In the genomic region with DNA sequence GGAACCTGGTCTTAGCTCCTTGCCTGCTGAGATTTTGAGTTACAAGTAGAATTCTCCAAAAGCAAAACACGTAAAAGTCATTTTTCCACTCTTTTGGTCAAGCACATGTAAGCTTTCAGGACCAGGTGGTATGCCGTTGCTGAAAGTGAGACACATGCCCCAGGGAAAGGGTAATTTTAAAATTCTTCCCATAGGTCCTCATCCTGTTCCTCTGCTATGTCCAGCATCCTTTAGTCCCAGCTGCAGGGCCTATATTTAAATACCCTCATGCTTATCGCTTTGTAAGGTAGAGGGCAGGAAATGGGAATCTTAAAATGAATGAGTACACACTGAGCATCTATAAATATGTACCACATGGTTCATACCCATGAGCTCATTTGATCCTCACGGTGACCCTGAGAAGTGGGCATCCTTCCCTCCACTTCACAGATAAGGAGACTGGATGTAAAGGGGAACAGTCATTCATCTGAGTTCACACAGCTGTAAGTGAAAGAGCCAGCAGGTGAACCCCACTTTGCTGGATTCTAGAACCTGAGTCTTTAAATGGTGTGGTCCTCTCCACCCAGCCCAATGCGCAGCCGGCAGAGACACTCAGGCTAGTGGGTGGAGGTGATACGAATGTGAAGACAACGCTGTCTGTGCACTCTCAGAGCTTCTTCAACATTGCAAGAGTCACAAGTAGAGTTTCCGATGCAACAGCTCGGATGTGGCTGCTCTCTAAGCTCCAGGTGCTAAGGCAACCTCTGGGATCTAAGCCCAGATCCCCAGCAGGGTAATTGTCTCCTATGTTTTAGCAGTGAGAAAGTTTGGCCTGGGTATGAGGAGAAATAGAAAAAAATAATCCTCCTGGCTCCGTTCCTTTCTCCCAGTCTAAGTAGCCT, we compare ENCODE assay signal across 22 cellular contexts.
DNase-seq lines count a peak whose midpoint lies in the region; ATAC-seq and TF ChIP-seq lines count a peak whose summit lies in the region.
"Had no signal": no experiment of that assay in that cellular context is flagged by ENCODE, and none has a peak within 500 bp of the region (broad histone marks: within the 10 kb centered on the region; RNA-seq: fewer than 3 reads in every experiment).

No MANE protein-coding gene starts in this region.

- peaks cover 90% of the 10 kb centered on the region for H3K4me1 Mint-ChIP-seq in nephron progenitor cell
- H3K4me1 Mint-ChIP-seq in activated CD4-positive, alpha-beta memory T cell treated with anti-CD3 and anti-CD28 coated beads for 36 hours (ENCODE audit: low read depth): peaks cover 1% of the 10 kb centered on the region

- ATAC-seq in Right ventricle myocardium inferior (peak; percentile 29), right cardiac atrium (no peak)

- 75% methylated on average over 11 of the region's 11 CpGs for WGBS in right cardiac atrium

- no peak overlapping the region for H3K4me3 Mint-ChIP-seq in nephron progenitor cell
- no peak overlapping the region for H3K4me3 Mint-ChIP-seq in activated CD4-positive, alpha-beta memory T cell treated with anti-CD3 and anti-CD28 coated beads for 36 hours
- H3K4me3 Mint-ChIP-seq: CD4-positive, alpha-beta memory T cell had no signal

- intact Hi-C loops in Right ventricle myocardium inferior (cut with DNase I): no loop called here
- intact Hi-C loops in right cardiac atrium (cut with DNase I): loop anchor here in 1 of 4 donors (10.0 kb wide), 1 partner anchor 46 kb away; no protein-coding TSS in a partner anchor
- intact Hi-C loops in activated CD4-positive, alpha-beta memory T cell treated with anti-CD3 and anti-CD28 coated beads for 36 hours (cut with micrococcal nuclease): no loop called here

- no peaks in the 10 kb centered on the region for H3K9me3 Mint-ChIP-seq in nephron progenitor cell
- H3K9me3 Mint-ChIP-seq in activated CD4-positive, alpha-beta memory T cell treated with anti-CD3 and anti-CD28 coated beads for 36 hours: no peaks in the 10 kb centered on the region

- H3K27me3 Mint-ChIP-seq in nephron progenitor cell (ENCODE audit: low read depth, poor library complexity): peaks cover 12% of the 10 kb centered on the region
- H3K27me3 Mint-ChIP-seq in activated CD4-positive, alpha-beta memory T cell treated with anti-CD3 and anti-CD28 coated beads for 36 hours: no peaks in the 10 kb centered on the region

- no peaks in the 10 kb centered on the region for H3K27me3 ChIP-seq in right cardiac atrium (ENCODE audit: control insufficient read depth, insufficient read depth)
- H3K27me3 ChIP-seq: BLaER1 treated with 17β-estradiol and CSF1 and Interleukin-3, amounts not matched to agents 10 nM and 100 nM; Peyer's patch; SJSA1 had no signal

- H3K27ac ChIP-seq in right cardiac atrium (ENCODE audit: low read length): no peak overlapping the region
- H3K27ac ChIP-seq: BLaER1 treated with 17β-estradiol and CSF1 and Interleukin-3, amounts not matched to agents 10 nM and 100 nM; Peyer's patch; SJSA1 had no signal

- POLR2A ChIA-PET in activated CD4-positive, alpha-beta memory T cell treated with anti-CD3 and anti-CD28 coated beads for 36 hours (lab: Charles Lee): no interaction called here

- in situ Hi-C loops in G401 (cut with HindIII; ENCODE audit: low sequenced_read_pairs): no loop called here

- H3K27ac Mint-ChIP-seq in nephron progenitor cell: no peak overlapping the region
- H3K27ac Mint-ChIP-seq in activated CD4-positive, alpha-beta memory T cell treated with anti-CD3 and anti-CD28 coated beads for 36 hours: no peak overlapping the region
- H3K27ac Mint-ChIP-seq: CD4-positive, alpha-beta memory T cell had no signal

- no peaks in the 10 kb centered on the region for H3K9me3 ChIP-seq in right cardiac atrium (ENCODE audit: control insufficient read depth, low read length)
- H3K9me3 ChIP-seq: BLaER1 treated with 17β-estradiol and CSF1 and Interleukin-3, amounts not matched to agents 10 nM and 100 nM; Peyer's patch; SJSA1 had no signal

- no peak overlapping the region for H3K4me3 ChIP-seq in right cardiac atrium (ENCODE audit: low read length)
- H3K4me3 ChIP-seq: BLaER1 treated with 17β-estradiol and CSF1 and Interleukin-3, amounts not matched to agents 10 nM and 100 nM; Peyer's patch; SJSA1 had no signal

- no peak for TF ChIP-seq CTCF in nephron progenitor cell (IDR thresholded peaks at IDR 0.05)

- H3K36me3 Mint-ChIP-seq in nephron progenitor cell (ENCODE audit: low read depth): peaks cover 25% of the 10 kb centered on the region
- H3K36me3 Mint-ChIP-seq in activated CD4-positive, alpha-beta memory T cell treated with anti-CD3 and anti-CD28 coated beads for 36 hours: no peaks in the 10 kb centered on the region
- H3K36me3 Mint-ChIP-seq: CD4-positive, alpha-beta memory T cell had no signal

- H3K4me1 ChIP-seq in right cardiac atrium (ENCODE audit: control insufficient read depth, insufficient read depth, low read length): no peaks in the 10 kb centered on the region
- H3K4me1 ChIP-seq: Peyer's patch had no signal

- DNase-seq in Right ventricle myocardium inferior (ENCODE audit: missing footprints): no peak
- DNase-seq in right cardiac atrium: no peak
- DNase-seq in G401 (ENCODE audit: low spot score): peak; percentile 55
- peak; percentile 41 for DNase-seq in cerebellar cortex (ENCODE audit: low spot score)
- peak; percentile 31 for DNase-seq in pons (ENCODE audit: low spot score)
- no peak for DNase-seq in DMS79 (lab: John Stamatoyannopoulos, UW)
- no peak for DNase-seq in nephron progenitor cell
- no peak for DNase-seq in activated CD4-positive, alpha-beta memory T cell treated with anti-CD3 and anti-CD28 coated beads for 36 hours
- DNase-seq: 8988T; CD4-positive, alpha-beta memory T cell; GOT3; HCEC 1CT; KG1; NCI-H1092; NCI-H1436; NCI-H187 treated with DMSO at 0.1 percent for 48 hours; NCI-H226; NCI-H510A treated with DMSO at 0.1 percent for 48 hours; NCI-H774; Peyer's patch had no signal

- CTCF ChIA-PET in activated CD4-positive, alpha-beta memory T cell treated with anti-CD3 and anti-CD28 coated beads for 36 hours (lab: Charles Lee): interaction anchor here (1.5 kb wide), 2 partner anchors 12 to 58 kb away, joined by 3 to 4 read pairs; no protein-coding TSS in a partner anchor

Comparison
In these comparisons a context has a peak if more than half of its experiments do, and no peak if none do; other contexts are left out.
1. DNase-seq: peak in G401 (single experiment), cerebellar cortex (single experiment) and pons (single experiment); none in Right ventricle myocardium inferior (single experiment), right cardiac atrium (0 of 3), DMS79 (single experiment), nephron progenitor cell (single experiment) and activated CD4-positive, alpha-beta memory T cell treated with anti-CD3 and anti-CD28 coated beads for 36 hours (single experiment).